Comparison of ENCODE assay signal across 20 cellular contexts in the genomic region with DNA sequence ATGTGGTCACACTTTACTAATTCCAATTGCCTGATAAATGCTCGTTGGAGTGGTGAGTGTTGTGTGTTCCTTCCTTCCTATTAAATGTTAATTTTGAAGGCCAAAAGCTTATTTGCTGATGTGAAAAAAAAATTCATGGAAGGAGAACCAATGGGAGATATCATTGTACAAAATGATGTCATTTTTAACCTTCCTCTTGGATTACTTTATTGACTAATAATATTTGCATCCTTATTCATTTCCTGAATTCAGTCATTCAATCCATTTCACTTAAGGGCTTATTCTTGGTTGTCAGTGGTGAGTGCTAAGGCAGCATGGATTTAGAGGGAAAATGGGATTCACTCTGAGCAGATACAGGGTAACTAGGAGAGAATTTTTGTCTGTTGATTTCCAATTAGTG.
"Had no signal": no experiment of that assay in that cellular context is flagged by ENCODE, and none has a peak within 500 bp of the region (broad histone marks: within the 10 kb centered on the region; RNA-seq: fewer than 3 reads in every experiment).

No MANE protein-coding gene starts in this region.

- H3K9me3 ChIP-seq: adrenal gland, breast epithelium, lower lobe of right lung, mucosa of descending colon, transverse colon had no signal

- H3K36me3 Mint-ChIP-seq: activated naive CD8-positive, alpha-beta T cell; immature natural killer cell; stimulated activated naive B cell treated with anti-CD40 and anti-IgM and Interleukin-4, amounts not matched to agents 10 μg/mL and 1 μg/mL and 100 μg/mL, for 72 hours had no signal

- ATAC-seq: activated T-helper 17 cell treated with anti-CD3 and anti-CD28 coated beads, Interleukin-2, amount 50 U/mL, for 72 hours; left lobe of liver; lower lobe of right lung; mucosa of descending colon; sciatic nerve; stimulated activated naive B cell treated with anti-CD40 and anti-IgM and Interleukin-4, amounts not matched to agents 10 μg/mL and 1 μg/mL and 100 μg/mL, for 72 hours had no signal

- H3K9me3 Mint-ChIP-seq: activated T-cell treated with anti-CD3 and anti-CD28 coated beads, Interleukin-2, amount 50 U/mL, for 24 hours; stimulated activated naive B cell treated with anti-CD40 and anti-IgM and Interleukin-4, amounts not matched to agents 10 μg/mL and 1 μg/mL and 100 μg/mL, for 72 hours had no signal

- H3K4me3 Mint-ChIP-seq: activated naive CD8-positive, alpha-beta T cell; activated T-cell treated with anti-CD3 and anti-CD28 coated beads, Interleukin-2, amount 50 U/mL, for 24 hours; activated T-helper 17 cell treated with anti-CD3 and anti-CD28 coated beads, Interleukin-2, amount 50 U/mL, for 72 hours; immature natural killer cell; nephron progenitor cell; stimulated activated naive B cell treated with anti-CD40 and anti-IgM and Interleukin-4, amounts not matched to agents 10 μg/mL and 1 μg/mL and 100 μg/mL, for 72 hours had no signal

- DNase-seq: activated T-cell treated with anti-CD3 and anti-CD28 coated beads, Interleukin-2, amount 50 U/mL, for 24 hours; adrenal gland; cerebellar nuclear complex; immature natural killer cell; lower lobe of right lung; mucosa of descending colon; nephron progenitor cell; posterior cingulate gyrus; small intestine; stimulated activated CD4-positive, alpha-beta T cell treated with anti-CD3 and anti-CD28 coated beads, Interleukin-15, amount 100 ng/mL, for 24 hours; stimulated activated naive B cell treated with anti-CD40 and anti-IgM and Interleukin-4, amounts not matched to agents 10 μg/mL and 1 μg/mL and 100 μg/mL, for 72 hours; transverse colon had no signal

- H3K4me3 ChIP-seq: adrenal gland, breast epithelium, coronary artery, lower lobe of right lung, mucosa of descending colon, transverse colon had no signal

- H3K27ac Mint-ChIP-seq: activated naive CD8-positive, alpha-beta T cell; activated T-cell treated with anti-CD3 and anti-CD28 coated beads, Interleukin-2, amount 50 U/mL, for 24 hours; activated T-helper 17 cell treated with anti-CD3 and anti-CD28 coated beads, Interleukin-2, amount 50 U/mL, for 72 hours; immature natural killer cell; nephron progenitor cell; stimulated activated naive B cell treated with anti-CD40 and anti-IgM and Interleukin-4, amounts not matched to agents 10 μg/mL and 1 μg/mL and 100 μg/mL, for 72 hours had no signal

- H3K27me3 Mint-ChIP-seq: activated T-cell treated with anti-CD3 and anti-CD28 coated beads, Interleukin-2, amount 50 U/mL, for 24 hours; stimulated activated naive B cell treated with anti-CD40 and anti-IgM and Interleukin-4, amounts not matched to agents 10 μg/mL and 1 μg/mL and 100 μg/mL, for 72 hours had no signal

- FAIRE-seq: endometrium, small intestine, urothelium cell line had no signal

- H3K4me1 ChIP-seq: adrenal gland, breast epithelium, lower lobe of right lung, transverse colon had no signal

- H3K36me3 ChIP-seq: adrenal gland, breast epithelium, lower lobe of right lung, transverse colon had no signal

- H3K27me3 ChIP-seq: adrenal gland, breast epithelium, transverse colon had no signal

- H3K27ac ChIP-seq: adrenal gland, breast epithelium, coronary artery, lower lobe of right lung, transverse colon had no signal
